Comparison of ENCODE assay signal across 9 cellular contexts in genomic region chr1:214549604-214550338, GRCh38. TPM values are rescaled to one million over a fixed set of nuclear protein-coding genes. Genes with fewer than 3 reads are reported as not detected.
DNase-seq lines count a peak whose midpoint lies in the region; ATAC-seq and TF ChIP-seq lines count a peak whose summit lies in the region.
"Had no signal": no experiment of that assay in that cellular context is flagged by ENCODE, and none has a peak within 500 bp of the region (broad histone marks: within the 10 kb centered on the region; RNA-seq: fewer than 3 reads in every experiment).

No MANE protein-coding gene starts in this region.

- peaks cover 0 to 5% (median 0%) of the 10 kb centered on the region in 4 donors for H3K4me1 ChIP-seq in Peyer's patch

- H3K9me3 Mint-ChIP-seq in T-helper 1 cell treated with Interleukin-12 subunit alpha and Interleukin-12 subunit beta and Interleukin-4 antibody, amounts not matched to agents 30 μg/mL and 1 μg/mL, for 36 hours = no peaks in the 10 kb centered on the region
- peaks cover 2% of the 10 kb centered on the region for H3K9me3 Mint-ChIP-seq in glutamatergic neuron (ENCODE audit: unreplicated experiment)
- H3K9me3 Mint-ChIP-seq: CD8-positive, alpha-beta memory T cell had no signal

- H3K9me3 ChIP-seq in Peyer's patch = no peaks in the 10 kb centered on the region

- H3K36me3 Mint-ChIP-seq in T-helper 1 cell treated with Interleukin-12 subunit alpha and Interleukin-12 subunit beta and Interleukin-4 antibody, amounts not matched to agents 30 μg/mL and 1 μg/mL, for 36 hours (ENCODE audit: low read depth) = no peaks in the 10 kb centered on the region
- H3K36me3 Mint-ChIP-seq in glutamatergic neuron (ENCODE audit: unreplicated experiment) = no peaks in the 10 kb centered on the region
- H3K36me3 Mint-ChIP-seq: CD8-positive, alpha-beta memory T cell had no signal

- no peak overlapping the region for H3K27ac Mint-ChIP-seq in T-helper 1 cell treated with Interleukin-12 subunit alpha and Interleukin-12 subunit beta and Interleukin-4 antibody, amounts not matched to agents 30 μg/mL and 1 μg/mL, for 36 hours
- no peak overlapping the region for H3K27ac Mint-ChIP-seq in glutamatergic neuron (ENCODE audit: unreplicated experiment)
- H3K27ac Mint-ChIP-seq: CD8-positive, alpha-beta memory T cell had no signal

- DNase-seq in T-helper 1 cell (no peak), SW480 (ENCODE audit: low spot score) (peak; percentile 43), glutamatergic neuron (no peak), stromal cell of bone marrow (ENCODE audit: low read depth) (peak; percentile 38), inferior parietal cortex (ENCODE audit: extremely low spot score) (no peak), Peyer's patch (no peak)
- DNase-seq: CD8-positive, alpha-beta memory T cell had no signal

- H3K27me3 ChIP-seq in Peyer's patch = no peaks in the 10 kb centered on the region

- ATAC-seq in GM21737 (IDR thresholded peaks at IDR 0.05; ENCODE audit: unreplicated experiment) = no peak

- no peaks in the 10 kb centered on the region for H3K36me3 ChIP-seq in Peyer's patch

- no peak for TF ChIP-seq POLR2A in Peyer's patch (IDR thresholded peaks at IDR 0.05)

- H3K4me3 Mint-ChIP-seq in T-helper 1 cell treated with Interleukin-12 subunit alpha and Interleukin-12 subunit beta and Interleukin-4 antibody, amounts not matched to agents 30 μg/mL and 1 μg/mL, for 36 hours = peak overlapping the region; percentile 57
- peak overlapping the region; percentile 73 for H3K4me3 Mint-ChIP-seq in glutamatergic neuron (ENCODE audit: unreplicated experiment)

- TF ChIP-seq CTCF in glutamatergic neuron (IDR thresholded peaks at IDR 0.05; ENCODE audit: partially characterized antibody, unreplicated experiment) = no peak
- no peak for TF ChIP-seq CTCF in Peyer's patch (IDR thresholded peaks at IDR 0.05)

- H3K27me3 Mint-ChIP-seq in T-helper 1 cell treated with Interleukin-12 subunit alpha and Interleukin-12 subunit beta and Interleukin-4 antibody, amounts not matched to agents 30 μg/mL and 1 μg/mL, for 36 hours (ENCODE audit: low read depth) = peaks cover 72% of the 10 kb centered on the region
- H3K27me3 Mint-ChIP-seq in glutamatergic neuron (ENCODE audit: unreplicated experiment) = peaks cover 6% of the 10 kb centered on the region

- peak overlapping the region in 2 of 4 donors; percentile 32 to 65 for H3K4me3 ChIP-seq in Peyer's patch

- peaks cover 9% of the 10 kb centered on the region for H3K4me1 Mint-ChIP-seq in T-helper 1 cell treated with Interleukin-12 subunit alpha and Interleukin-12 subunit beta and Interleukin-4 antibody, amounts not matched to agents 30 μg/mL and 1 μg/mL, for 36 hours (ENCODE audit: low read depth)
- peaks cover 22% of the 10 kb centered on the region for H3K4me1 Mint-ChIP-seq in glutamatergic neuron (ENCODE audit: low read depth, unreplicated experiment)

- peak overlapping the region in 1 of 4 donors; percentile 96 for H3K27ac ChIP-seq in Peyer's patch

RNA-seq across cellular contexts. Expression of gene PTPN14, which starts 1.6 kb away (rescaled TPM):
- total RNA-seq in glutamatergic neuron (ENCODE audit: unreplicated experiment) (1.7 TPM), Peyer's patch (1 to 10 TPM; 1.9 to 6.6 (median 4.2) TPM)

RNA-seq across cellular contexts. Expression of gene CENPF, which starts 53.2 kb away (rescaled TPM):
- total RNA-seq in glutamatergic neuron (ENCODE audit: unreplicated experiment) = 29.3 TPM
- total RNA-seq in Peyer's patch = 10 to 100 TPM in 1 of 4 donors, 1 to 10 TPM in 3; 6.1 to 23.9 (median 8.0) TPM

Comparison
In these comparisons a context has a peak if more than half of its experiments do, and no peak if none do; other contexts are left out.
1. DNase-seq: peak in SW480 (single experiment) and stromal cell of bone marrow (single experiment); none in T-helper 1 cell (0 of 5), glutamatergic neuron (single experiment), inferior parietal cortex (single experiment) and Peyer's patch (0 of 3).